Comparison of ENCODE assay signal across 16 cellular contexts in the genomic region with DNA sequence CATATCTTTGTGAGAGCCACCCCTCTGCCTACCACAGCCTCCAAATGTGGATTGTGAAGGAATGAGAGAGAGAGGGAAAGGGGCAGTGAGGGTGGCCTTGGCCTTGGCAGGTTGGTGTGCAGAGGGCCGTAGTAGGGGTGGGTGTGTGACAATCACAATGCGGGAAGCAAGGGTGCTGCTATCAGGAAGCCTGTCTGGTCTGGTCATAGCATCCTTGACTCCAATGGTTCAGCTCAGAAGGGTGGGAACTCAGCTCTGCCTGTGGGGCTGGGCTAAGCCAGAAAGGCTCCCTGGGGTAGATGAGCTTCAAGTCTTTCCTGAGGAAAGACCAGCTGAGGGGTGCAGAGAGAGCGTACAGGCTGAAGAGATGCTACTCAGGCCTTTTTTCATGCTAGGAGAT.
A peak's percentile ranks its signal among the peaks of the same experiment; 100 is the strongest.
DNase-seq lines count a peak whose midpoint lies in the region; ATAC-seq and TF ChIP-seq lines count a peak whose summit lies in the region.
"Had no signal": no experiment of that assay in that cellular context is flagged by ENCODE, and none has a peak within 500 bp of the region (broad histone marks: within the 10 kb centered on the region; RNA-seq: fewer than 3 reads in every experiment).

No MANE protein-coding gene starts in this region.

- no peaks in the 10 kb centered on the region for H3K36me3 ChIP-seq in esophagus muscularis mucosa

- no peak for TF ChIP-seq POLR2A in esophagus muscularis mucosa (IDR thresholded peaks at IDR 0.05; ENCODE audit: low read depth)

- H3K4me1 ChIP-seq in esophagus muscularis mucosa, result no peaks in the 10 kb centered on the region

- H3K36me3 Mint-ChIP-seq in stimulated activated effector memory CD8-positive, alpha-beta T cell treated with anti-CD3 and anti-CD28 coated beads, Interleukin-12 subunit alpha, Interleukin-12 subunit beta, amount 100 ng/mL, for 72 hours, result no peaks in the 10 kb centered on the region
- H3K36me3 Mint-ChIP-seq: CD4-positive, alpha-beta memory T cell had no signal

- no peak overlapping the region for H3K27ac Mint-ChIP-seq in stimulated activated effector memory CD8-positive, alpha-beta T cell treated with anti-CD3 and anti-CD28 coated beads, Interleukin-12 subunit alpha, Interleukin-12 subunit beta, amount 100 ng/mL, for 72 hours
- H3K27ac Mint-ChIP-seq: CD4-positive, alpha-beta memory T cell; GM23338; H9 had no signal

- no peaks in the 10 kb centered on the region for H3K4me1 Mint-ChIP-seq in stimulated activated effector memory CD8-positive, alpha-beta T cell treated with anti-CD3 and anti-CD28 coated beads, Interleukin-12 subunit alpha, Interleukin-12 subunit beta, amount 100 ng/mL, for 72 hours
- H3K4me1 Mint-ChIP-seq: CD4-positive, alpha-beta memory T cell; GM23338; H9 had no signal

- TF ChIP-seq CTCF in esophagus muscularis mucosa (IDR thresholded peaks at IDR 0.05), result no peak

- DNase-seq in activated CD8-positive, alpha-beta memory T cell treated with anti-CD3 and anti-CD28 coated beads for 24 hours, result peak; percentile 45
- DNase-seq in activated CD8-positive, alpha-beta memory T cell treated with anti-CD3 and anti-CD28 coated beads, Interleukin-2, amount 50 U/mL, for 4 hours, result no peak
- DNase-seq in esophagus muscularis mucosa (ENCODE audit: extremely low spot score), result peak; percentile 84
- DNase-seq in stimulated activated effector memory CD8-positive, alpha-beta T cell treated with anti-CD3 and anti-CD28 coated beads, Interleukin-12 subunit alpha, Interleukin-12 subunit beta, amount 100 ng/mL, for 72 hours (ENCODE audit: low spot score in 2 of 2), result peak in 1 of 2 donors; percentile 38
- DNase-seq in effector CD8-positive, alpha-beta T cell (lab: John Stamatoyannopoulos, UW), result no peak
- DNase-seq: C1 segment of cervical spinal cord; Calu3; CD4-positive, alpha-beta memory T cell; COR-L47; DMS53; DMS79 treated with DMSO at 0.1 percent for 48 hours; GF-D8; H9 had no signal

- peak; percentile 37 for ATAC-seq in stimulated activated effector memory CD8-positive, alpha-beta T cell treated with anti-CD3 and anti-CD28 coated beads, Interleukin-12 subunit alpha, Interleukin-12 subunit beta, amount 100 ng/mL, for 72 hours
- ATAC-seq in HG03095 (IDR thresholded peaks at IDR 0.05; ENCODE audit: unreplicated experiment), result no peak
- ATAC-seq: GM23338, HCT116 had no signal

- intact Hi-C loops in esophagus muscularis mucosa (cut with DNase I), result no loop called here

- 98% methylated on average over 3 of the region's 3 CpGs for WGBS in esophagus muscularis mucosa

- H3K4me3 ChIP-seq in esophagus muscularis mucosa, result no peak overlapping the region
- H3K4me3 ChIP-seq: GM23338 had no signal

- H3K27ac ChIP-seq in esophagus muscularis mucosa (replicated peaks in 1 of 4), result no peak overlapping the region

- no peaks in the 10 kb centered on the region for H3K27me3 ChIP-seq in esophagus muscularis mucosa

- TF ChIP-seq EP300 in esophagus muscularis mucosa (IDR thresholded peaks at IDR 0.05), result no peak

- no peak overlapping the region for H3K4me3 Mint-ChIP-seq in stimulated activated effector memory CD8-positive, alpha-beta T cell treated with anti-CD3 and anti-CD28 coated beads, Interleukin-12 subunit alpha, Interleukin-12 subunit beta, amount 100 ng/mL, for 72 hours
- H3K4me3 Mint-ChIP-seq: CD4-positive, alpha-beta memory T cell; GM23338; H9 had no signal

- no peaks in the 10 kb centered on the region for H3K9me3 Mint-ChIP-seq in stimulated activated effector memory CD8-positive, alpha-beta T cell treated with anti-CD3 and anti-CD28 coated beads, Interleukin-12 subunit alpha, Interleukin-12 subunit beta, amount 100 ng/mL, for 72 hours
- H3K9me3 Mint-ChIP-seq: CD4-positive, alpha-beta memory T cell had no signal

- H3K9me3 ChIP-seq in esophagus muscularis mucosa, result no peaks in the 10 kb centered on the region

Comparison
In these comparisons a context has a peak if more than half of its experiments do, and no peak if none do; other contexts are left out.
1. DNase-seq: peak in activated CD8-positive, alpha-beta memory T cell treated with anti-CD3 and anti-CD28 coated beads for 24 hours (single experiment) and esophagus muscularis mucosa (single experiment); none in activated CD8-positive, alpha-beta memory T cell treated with anti-CD3 and anti-CD28 coated beads, Interleukin-2, amount 50 U/mL, for 4 hours (single experiment) and effector CD8-positive, alpha-beta T cell (single experiment).